Comparison of ENCODE assay signal across 20 cellular contexts in genomic region chr6:107972413-107973096, GRCh38.
"Had no signal": no experiment of that assay in that cellular context is flagged by ENCODE, and none has a peak within 500 bp of the region (broad histone marks: within the 10 kb centered on the region; RNA-seq: fewer than 3 reads in every experiment).

No MANE protein-coding gene starts in this region.

- H3K27ac Mint-ChIP-seq: activated B cell treated with CpG ODN at 0.5 μM for 24 hours; activated CD4-positive, alpha-beta T cell treated with anti-CD3 and anti-CD28 coated beads, Interleukin-2, amount 10 ng/mL, durations not matched to agents 24 days and 14 days; activated T-helper 2 cell treated with anti-CD3 and anti-CD28 coated beads, Interferon-gamma antibody, Interleukin-2, Interleukin-4, amounts not matched to agents 10 μg/mL and 5 μg/mL and 100 μg/mL, durations not matched to agents 14 hours and 24 hours and 36 hours; brain; stimulated activated naive B cell treated with anti-CD40 and anti-IgM and Interleukin-4, amounts not matched to agents 10 μg/mL and 1 μg/mL and 100 μg/mL, for 72 hours had no signal

- H3K9me3 ChIP-seq: lower lobe of right lung, mucosa of descending colon, psoas muscle, upper lobe of right lung had no signal

- DNase-seq: activated B cell treated with CpG ODN at 0.5 μM for 24 hours; activated CD4-positive, alpha-beta T cell treated with anti-CD3 and anti-CD28 coated beads, Interleukin-2, amount 10 ng/mL, durations not matched to agents 24 days and 14 days; activated CD8-positive, alpha-beta memory T cell treated with anti-CD3 and anti-CD28 coated beads for 24 hours; activated naive CD4-positive, alpha-beta T cell treated with anti-CD3 and anti-CD28 coated beads, Interleukin-2, amount 50 U/mL, for 16 hours; activated T-cell treated with anti-CD3 and anti-CD28 coated beads for 4 hours; amniotic stem cell; dermis blood vessel endothelial cell; hypothalamus; lower lobe of right lung; mucosa of descending colon; naive thymus-derived CD8-positive, alpha-beta T cell; occipital lobe; psoas muscle; stimulated activated CD4-positive, alpha-beta T cell treated with anti-CD3 and anti-CD28 coated beads, Interleukin-2, amount 100 ng/mL, for 24 hours; stimulated activated naive B cell treated with anti-CD40 and anti-IgM and Interleukin-4, amounts not matched to agents 10 μg/mL and 1 μg/mL and 100 μg/mL, for 72 hours; substantia nigra; upper lobe of right lung had no signal

- H3K36me3 ChIP-seq: lower lobe of right lung, upper lobe of right lung had no signal

- H3K27me3 ChIP-seq: upper lobe of right lung had no signal

- H3K4me1 ChIP-seq: lower lobe of right lung, psoas muscle, upper lobe of right lung had no signal

- H3K4me3 Mint-ChIP-seq: activated B cell treated with CpG ODN at 0.5 μM for 24 hours; activated CD4-positive, alpha-beta T cell treated with anti-CD3 and anti-CD28 coated beads, Interleukin-2, amount 10 ng/mL, durations not matched to agents 24 days and 14 days; brain; naive thymus-derived CD8-positive, alpha-beta T cell; stimulated activated naive B cell treated with anti-CD40 and anti-IgM and Interleukin-4, amounts not matched to agents 10 μg/mL and 1 μg/mL and 100 μg/mL, for 72 hours had no signal

- ATAC-seq: lower lobe of right lung; mucosa of descending colon; naive thymus-derived CD8-positive, alpha-beta T cell; psoas muscle; sciatic nerve; stimulated activated naive B cell treated with anti-CD40 and anti-IgM and Interleukin-4, amounts not matched to agents 10 μg/mL and 1 μg/mL and 100 μg/mL, for 72 hours; upper lobe of right lung had no signal

- H3K36me3 Mint-ChIP-seq: brain; naive thymus-derived CD8-positive, alpha-beta T cell; stimulated activated naive B cell treated with anti-CD40 and anti-IgM and Interleukin-4, amounts not matched to agents 10 μg/mL and 1 μg/mL and 100 μg/mL, for 72 hours had no signal

- H3K27ac ChIP-seq: lower lobe of right lung, psoas muscle, upper lobe of right lung had no signal

- H3K4me1 Mint-ChIP-seq: activated B cell treated with CpG ODN at 0.5 μM for 24 hours; brain; stimulated activated naive B cell treated with anti-CD40 and anti-IgM and Interleukin-4, amounts not matched to agents 10 μg/mL and 1 μg/mL and 100 μg/mL, for 72 hours had no signal

- H3K9me3 Mint-ChIP-seq: activated B cell treated with CpG ODN at 0.5 μM for 24 hours; activated CD4-positive, alpha-beta T cell treated with anti-CD3 and anti-CD28 coated beads, Interleukin-2, amount 10 ng/mL, durations not matched to agents 24 days and 14 days; activated T-helper 2 cell treated with anti-CD3 and anti-CD28 coated beads, Interferon-gamma antibody, Interleukin-2, Interleukin-4, amounts not matched to agents 10 μg/mL and 5 μg/mL and 100 μg/mL, durations not matched to agents 14 hours and 24 hours and 36 hours; brain; naive thymus-derived CD8-positive, alpha-beta T cell had no signal

- H3K4me3 ChIP-seq: lower lobe of right lung, mucosa of descending colon, psoas muscle, upper lobe of right lung had no signal
